18 cellular contexts compared by ENCODE assay signal in genomic region chr1:102937401-102937800, GRCh38.
DNase-seq lines count a peak whose midpoint lies in the region; ATAC-seq, FAIRE-seq and TF ChIP-seq lines count a peak whose summit lies in the region.
"Had no signal": no experiment of that assay in that cellular context is flagged by ENCODE, and none has a peak within 500 bp of the region (broad histone marks: within the 10 kb centered on the region; RNA-seq: fewer than 3 reads in every experiment).

No MANE protein-coding gene starts in this region.

- no peak overlapping the region for H4K5ac ChIP-seq in H1 (ENCODE audit: insufficient read length, low read depth, low read length)

- H3K14ac ChIP-seq in H1 (ENCODE audit: insufficient read length) = no peak overlapping the region

- FAIRE-seq in H1 (lab: Jason Lieb, UNC) = peak; percentile 13
- FAIRE-seq: GM19239 had no signal

- H3K23me2 ChIP-seq in H1 (ENCODE audit: low read depth, low read length) = no peaks in the 10 kb centered on the region

- TF ChIP-seq CTCF in H1 (IDR thresholded peaks at IDR 0.05; ENCODE audit: control extremely low read depth in 1 of 3, insufficient read depth in 1 of 3, low read depth in 1 of 3, low read length in 3 of 3) (no peak), WERI-Rb-1 (IDR thresholded peaks at IDR 0.05; ENCODE audit: low read depth, low read length) (no peak)

- H2AK5ac ChIP-seq in H1 (ENCODE audit: low read depth, low read length) = no peak overlapping the region

- intact Hi-C loops in cardiac septum (cut with DNase I) = no loop called here

- H3K56ac ChIP-seq in H1 (replicated peaks; ENCODE audit: insufficient read length, low read depth, low read length) = no peak overlapping the region

- H2BK5ac ChIP-seq in H1 (ENCODE audit: low read depth, low read length) = no peak overlapping the region

- no peak overlapping the region for H2BK20ac ChIP-seq in H1 (ENCODE audit: low read length)

- H3K9ac ChIP-seq in NT2/D1 (ENCODE audit: insufficient read length, low read depth) (no peak overlapping the region), H1 (replicated peaks in 1 of 4; ENCODE audit: extremely low read depth in 1 of 4, low read depth in 3 of 4, low read length in 3 of 4) (no peak overlapping the region)
- H3K9ac ChIP-seq: BLaER1 had no signal

- H3K4me2 ChIP-seq in H1 (ENCODE audit: insufficient read depth in 1 of 2, low read depth in 2 of 2, low read length in 2 of 2) = no peak overlapping the region
- H3K4me2 ChIP-seq: BLaER1 had no signal

- no peaks in the 10 kb centered on the region for H3K79me2 ChIP-seq in H1 (ENCODE audit: control insufficient read depth in 1 of 2, insufficient read depth in 2 of 2, low read length in 2 of 2)

- POLR2A ChIA-PET in H1 (lab: Charles Lee; ENCODE audit: partially characterized antibody) = no interaction called here

- H3K27ac Mint-ChIP-seq in activated T-helper 17 cell treated with anti-CD3 and anti-CD28 coated beads, Interleukin-2, amount 50 U/mL, for 72 hours = no peak overlapping the region
- H3K27ac Mint-ChIP-seq: CD8-positive, alpha-beta memory T cell; IgD-negative memory B cell had no signal

- H3K18ac ChIP-seq in H1 (ENCODE audit: extremely low read depth, low read length) = no peak overlapping the region

- H4K20me1 ChIP-seq in H1 (replicated peaks in 1 of 2; ENCODE audit: control insufficient read depth in 1 of 2, insufficient read depth in 2 of 2, low read length in 2 of 2) = no peaks in the 10 kb centered on the region
- H4K20me1 ChIP-seq: BLaER1 had no signal

- H3K4me1 Mint-ChIP-seq in activated T-helper 17 cell treated with anti-CD3 and anti-CD28 coated beads, Interleukin-2, amount 50 U/mL, for 72 hours = no peaks in the 10 kb centered on the region
- H3K4me1 Mint-ChIP-seq: CD8-positive, alpha-beta memory T cell; IgD-negative memory B cell had no signal

- no peaks in the 10 kb centered on the region for H3K79me1 ChIP-seq in H1 (ENCODE audit: low read depth, low read length)

- H3K27me3 Mint-ChIP-seq in activated T-helper 17 cell treated with anti-CD3 and anti-CD28 coated beads, Interleukin-2, amount 50 U/mL, for 72 hours = no peaks in the 10 kb centered on the region
- H3K27me3 Mint-ChIP-seq: CD8-positive, alpha-beta memory T cell; IgD-negative memory B cell had no signal

- H3K36me3 ChIP-seq in NT2/D1 (ENCODE audit: insufficient read depth, insufficient read length, low read length) = no peaks in the 10 kb centered on the region
- H3K36me3 ChIP-seq in H1 (ENCODE audit: control insufficient read depth in 2 of 4, insufficient read depth in 4 of 4, low read length in 3 of 4) = no peaks in the 10 kb centered on the region
- no peaks in the 10 kb centered on the region for H3K36me3 ChIP-seq in WERI-Rb-1
- H3K36me3 ChIP-seq: BLaER1, HAP-1 had no signal

- no peak overlapping the region for H4K91ac ChIP-seq in H1 (replicated peaks; ENCODE audit: insufficient read length, low read length)

- H3K27me3 ChIP-seq in NT2/D1 (ENCODE audit: insufficient read depth, insufficient read length) = no peaks in the 10 kb centered on the region
- H3K27me3 ChIP-seq in H1 (replicated peaks in 1 of 4; ENCODE audit: control insufficient read depth in 3 of 4, extremely low read depth in 1 of 4, insufficient read depth in 3 of 4, low read length in 3 of 4) = no peaks in the 10 kb centered on the region
- H3K27me3 ChIP-seq in WERI-Rb-1 (ENCODE audit: insufficient read depth, low read depth, severe bottlenecking) = no peaks in the 10 kb centered on the region
- H3K27me3 ChIP-seq: BLaER1 had no signal

- no peak overlapping the region for H3K4me3 ChIP-seq in NT2/D1 (ENCODE audit: insufficient read length, low read depth)
- no peak overlapping the region for H3K4me3 ChIP-seq in H1 (ENCODE audit: extremely low read depth in 1 of 4, insufficient read depth in 2 of 4, low read depth in 3 of 4, low read length in 4 of 4)
- H3K4me3 ChIP-seq in WERI-Rb-1 (ENCODE audit: low read depth, low read length) = no peak overlapping the region
- H3K4me3 ChIP-seq: BLaER1, HAP-1 had no signal

- H2BK12ac ChIP-seq in H1 (ENCODE audit: low read depth, low read length) = no peak overlapping the region

- 75% methylated on average over 3 of the region's 3 CpGs; no CpG with 5 or more reads in 1 of the 2 experiments for WGBS in H1 (ENCODE audit: extremely low coverage in 1 of 2, insufficient coverage in 1 of 2, insufficient read length in 1 of 2, insufficient replicate concordance in 2 of 2, low coverage in 1 of 2, low lambda C conversion rate in 2 of 2, missing lambda C conversion rate in 1 of 2), 2 experiments

- H4K8ac ChIP-seq in H1 (ENCODE audit: extremely low read depth, insufficient read depth, low read length) = no peak overlapping the region

- H3K36me3 Mint-ChIP-seq in activated T-helper 17 cell treated with anti-CD3 and anti-CD28 coated beads, Interleukin-2, amount 50 U/mL, for 72 hours (ENCODE audit: low read depth) = no peaks in the 10 kb centered on the region
- H3K36me3 Mint-ChIP-seq: CD8-positive, alpha-beta memory T cell; IgD-negative memory B cell had no signal

- H3K4ac ChIP-seq in H1 (replicated peaks; ENCODE audit: insufficient read length, low read depth, low read length) = no peak overlapping the region

- no peak for ATAC-seq in activated T-helper 17 cell treated with anti-CD3 and anti-CD28 coated beads, Interleukin-2, amount 50 U/mL, for 72 hours (replicated peaks)

- no peak overlapping the region for H3K4me3 Mint-ChIP-seq in activated T-helper 17 cell treated with anti-CD3 and anti-CD28 coated beads, Interleukin-2, amount 50 U/mL, for 72 hours
- H3K4me3 Mint-ChIP-seq: CD8-positive, alpha-beta memory T cell; IgD-negative memory B cell had no signal

- H3K23ac ChIP-seq in H1 (ENCODE audit: insufficient read length) = no peak overlapping the region

- no peaks in the 10 kb centered on the region for H3K9me3 Mint-ChIP-seq in activated T-helper 17 cell treated with anti-CD3 and anti-CD28 coated beads, Interleukin-2, amount 50 U/mL, for 72 hours

- CTCF ChIA-PET in H1 (lab: Charles Lee; ENCODE audit: partially characterized antibody) = interaction anchor here (1.3 kb wide), 1 partner anchor 65 kb away, joined by 3 read pairs; no protein-coding TSS in a partner anchor

- no peak overlapping the region for H2AFZ ChIP-seq in H1 (ENCODE audit: low read length)

- TF ChIP-seq POLR2A in H1 (IDR thresholded peaks at IDR 0.05; ENCODE audit: control extremely low read depth in 1 of 2, low read depth in 2 of 2, low read length in 2 of 2) = no peak

- no peak overlapping the region for H2BK120ac ChIP-seq in H1 (replicated peaks; ENCODE audit: low read depth, low read length)

- peak; percentile 35 for DNase-seq in NCI-H748 (lab: John Stamatoyannopoulos, UW; ENCODE audit: unreplicated experiment)
- DNase-seq in NCI-H748 treated with DMSO at 0.1 percent for 48 hours (lab: John Stamatoyannopoulos, UW) = no peak
- peak; percentile 2 for DNase-seq in NT2/D1 (ENCODE audit: low read depth, low spot score)
- DNase-seq in H1 (ENCODE audit: low read depth in 1 of 2, low spot score in 2 of 2) = no peak
- no peak for DNase-seq in WERI-Rb-1
- no peak for DNase-seq in anterior cingulate cortex (lab: John Stamatoyannopoulos, UW)
- no peak for DNase-seq in cardiac septum (ENCODE audit: low spot score)
- DNase-seq: AML-193; Caco-2; CD8-positive, alpha-beta memory T cell; DND-41; GF-D8 had no signal

- no peak for TF ChIP-seq RAD21 in H1 (IDR thresholded peaks at IDR 0.05 in 1 of 2, conservative IDR thresholded peaks at IDR 0.05 in 1 of 2; ENCODE audit: low read depth in 2 of 2, low read length in 2 of 2)

- no peak overlapping the region for H3K27ac ChIP-seq in H1 (ENCODE audit: low read depth, low read length)
- no peak overlapping the region for H3K27ac ChIP-seq in WERI-Rb-1
- H3K27ac ChIP-seq: 22Rv1, BLaER1 had no signal

- TF ChIP-seq EP300 in H1 (IDR thresholded peaks at IDR 0.05; ENCODE audit: borderline replicate concordance in 1 of 2, low read depth in 2 of 2, low read length in 2 of 2) = no peak

- H2BK15ac ChIP-seq in H1 (ENCODE audit: low read length) = no peak overlapping the region

- no peaks in the 10 kb centered on the region for H3K9me3 ChIP-seq in NT2/D1 (ENCODE audit: insufficient read depth, low read length)
- peaks cover 0 to 4% of the 10 kb centered on the region in 2 experiments; a peak in 1 of 4 replicates for H3K9me3 ChIP-seq in H1 (ENCODE audit: insufficient read depth in 2 of 2, low read depth in 1 of 2, low read length in 1 of 2)
- no peaks in the 10 kb centered on the region for H3K9me3 ChIP-seq in WERI-Rb-1 (ENCODE audit: severe bottlenecking)
- H3K9me3 ChIP-seq: BLaER1, Caco-2, HAP-1 had no signal

- H3K4me1 ChIP-seq in NT2/D1 (ENCODE audit: insufficient read depth, insufficient read length) = no peaks in the 10 kb centered on the region
- peaks cover 0 to 3% (median 0%) of the 10 kb centered on the region in 4 experiments; a peak in 1 of 7 replicates for H3K4me1 ChIP-seq in H1 (replicated peaks in 1 of 4; ENCODE audit: control insufficient read depth in 3 of 4, insufficient read depth in 4 of 4, low read length in 3 of 4)
- H3K4me1 ChIP-seq: BLaER1, HAP-1 had no signal

TF ChIP-seq in H1, 55 proteins besides CTCF, POLR2A, EP300 and RAD21 (continues in another document):
- TF ChIP-seq TEAD4 (IDR thresholded peaks at IDR 0.05; ENCODE audit: low read depth, low read length) (no peak), ZNF274 (IDR thresholded peaks at IDR 0.05; ENCODE audit: borderline replicate concordance, extremely low read depth, low read length) (no peak), USF2 (IDR thresholded peaks at IDR 0.05; ENCODE audit: low read length) (no peak), PHF8 (conservative IDR thresholded peaks at IDR 0.05; ENCODE audit: low read depth, low read length) (no peak), SP1 (IDR thresholded peaks at IDR 0.05; ENCODE audit: low read depth, low read length) (no peak), ATF2 (IDR thresholded peaks at IDR 0.05; ENCODE audit: low read length) (no peak)

Comparison
In these comparisons a context has a peak if more than half of its experiments do, and no peak if none do; other contexts are left out.
1. DNase-seq: peak in NCI-H748 (single experiment) and NT2/D1 (single experiment); none in NCI-H748 treated with DMSO at 0.1 percent for 48 hours (single experiment), H1 (0 of 2), WERI-Rb-1 (single experiment), anterior cingulate cortex (0 of 58) and cardiac septum (single experiment).